1 cellular context compared by ENCODE assay signal in the genomic region with DNA sequence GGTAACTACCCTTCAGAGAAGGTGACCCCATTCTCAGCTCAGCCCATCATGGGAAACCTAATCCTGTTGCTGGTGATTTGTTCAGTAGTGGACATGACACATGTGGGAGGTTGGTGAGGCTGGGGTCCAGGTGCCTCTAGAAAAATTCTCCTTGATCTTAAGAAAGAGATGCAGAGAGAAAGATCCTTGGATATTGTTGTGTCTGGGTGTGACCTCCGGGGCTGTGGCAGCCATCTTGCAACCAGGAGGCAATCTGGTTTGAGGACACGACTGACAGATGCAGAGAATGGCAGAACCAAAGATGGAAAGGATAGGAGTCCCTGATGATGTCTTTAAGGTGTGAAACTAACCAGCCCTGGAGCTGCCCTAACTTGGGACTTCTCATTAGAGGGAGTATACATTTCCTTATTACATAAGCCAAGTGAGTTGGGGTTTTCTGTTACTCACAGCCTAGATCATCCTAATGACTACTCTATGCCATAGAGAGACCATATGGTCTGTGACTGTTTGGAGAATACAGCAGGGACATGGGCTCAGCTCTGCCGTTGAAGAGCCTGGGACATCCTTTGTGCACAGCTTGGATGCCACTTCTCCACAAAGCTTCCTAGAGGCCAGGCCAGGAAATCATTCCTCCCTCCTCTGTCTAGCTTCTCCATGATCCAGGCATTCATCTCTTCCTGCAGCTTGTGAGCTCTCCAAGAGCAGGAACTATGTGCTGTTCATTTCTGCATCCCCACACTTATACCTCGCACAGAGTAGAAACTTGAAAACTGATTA.
TF ChIP-seq lines count a peak whose summit lies in the region.

No MANE protein-coding gene starts in this region.

TF ChIP-seq in IMR-90, 13 proteins besides CTCF, POLR2A, EP300 and RAD21:
- no peak for TF ChIP-seq FOS (IDR thresholded peaks at IDR 0.05; ENCODE audit: low read depth, low read length)
- TF ChIP-seq RCOR1 (IDR thresholded peaks at IDR 0.05; ENCODE audit: insufficient replicate concordance, low read length) = no peak
- TF ChIP-seq NFE2L2 (IDR thresholded peaks at IDR 0.05; ENCODE audit: low read depth, low read length) = no peak
- no peak for TF ChIP-seq MAZ (IDR thresholded peaks at IDR 0.05; ENCODE audit: borderline replicate concordance, low read depth, low read length)
- TF ChIP-seq MXI1 (IDR thresholded peaks at IDR 0.05; ENCODE audit: borderline replicate concordance, low read depth, low read length) = no peak
- no peak for TF ChIP-seq BHLHE40 (IDR thresholded peaks at IDR 0.05; ENCODE audit: low read depth, low read length)
- TF ChIP-seq CHD1 (IDR thresholded peaks at IDR 0.05; ENCODE audit: low read depth, low read length) = no peak
TF ChIP-seq in IMR-90: peak in this region for 0.
